8 cellular contexts compared by ENCODE assay signal in genomic region chr15:74787251-74788041, GRCh38. TPM values are rescaled to one million over a fixed set of nuclear protein-coding genes. Genes with fewer than 3 reads are reported as not detected.
A peak's percentile ranks its signal among the peaks of the same experiment; 100 is the strongest.
DNase-seq lines count a peak whose midpoint lies in the region; ATAC-seq and TF ChIP-seq lines count a peak whose summit lies in the region.

No MANE protein-coding gene starts in this region.

- CTCF ChIA-PET in HCT116 (lab: Charles Lee): interaction anchor here (1.1 to 2.7 kb wide), 7 partner anchors 9 to 18 kb away, joined by 3 to 12 read pairs (median 4); no protein-coding TSS in a partner anchor

- no peaks in the 10 kb centered on the region for H3K27me3 Mint-ChIP-seq in activated CD4-positive, alpha-beta T cell treated with anti-CD3 and anti-CD28 coated beads, Interleukin-2, amount 10 ng/mL, durations not matched to agents 24 days and 14 days

- peak; percentile 88 for TF ChIP-seq CTCF in GM12865 (IDR thresholded peaks at IDR 0.05; ENCODE audit: insufficient read depth, low read depth, low read length, missing control alignments)
- TF ChIP-seq CTCF in HCT116 (IDR thresholded peaks at IDR 0.05 in 2 of 3, conservative IDR thresholded peaks at IDR 0.05 in 1 of 3; ENCODE audit: borderline replicate concordance in 1 of 3, insufficient read depth in 1 of 3, low read depth in 2 of 3, low read length in 2 of 3): peak in 2 of 3 experiments; percentile 50 to 52; a peak in 4 of 6 replicates
- peak; percentile 54 for TF ChIP-seq CTCF in colonic mucosa (IDR thresholded peaks at IDR 0.05)
- TF ChIP-seq CTCF in lung (IDR thresholded peaks at IDR 0.05; ENCODE audit: control extremely low read depth, extremely low read depth): peak; percentile 0

- no peaks in the 10 kb centered on the region for H3K9me3 Mint-ChIP-seq in activated CD4-positive, alpha-beta T cell treated with anti-CD3 and anti-CD28 coated beads, Interleukin-2, amount 10 ng/mL, durations not matched to agents 24 days and 14 days

- TF ChIP-seq RAD21 in HCT116 (IDR thresholded peaks at IDR 0.05; ENCODE audit: low read depth): no peak

- peaks cover 0 to 5% of the 10 kb centered on the region in 2 experiments; a peak in 3 of 4 replicates for H3K36me3 ChIP-seq in HCT116 (ENCODE audit: control insufficient read depth in 1 of 2, insufficient read depth in 2 of 2, low read length in 2 of 2)
- no peaks in the 10 kb centered on the region for H3K36me3 ChIP-seq in colonic mucosa
- H3K36me3 ChIP-seq in lung (ENCODE audit: control insufficient read depth in 2 of 2, insufficient read depth in 2 of 2, low read length in 2 of 2): peaks cover 0 to 4% of the 10 kb centered on the region in 2 donors

- intact Hi-C loops in HCT116 (cut with micrococcal nuclease): loop anchor here (10.0 kb wide), 1 partner anchor 417 kb away; the partner anchor contains the start of gene C15orf39
- intact Hi-C loops in activated CD4-positive, alpha-beta T cell treated with anti-CD3 and anti-CD28 coated beads, Interleukin-2, amount 10 ng/mL, durations not matched to agents 24 days and 14 days (cut with micrococcal nuclease): loop anchor here (1.0 to 10.0 kb wide), 11 partner anchors 9 to 837 kb away; partner anchors contain the start of genes C15orf39, COX5A, RPP25 and SIN3A
- intact Hi-C loops in colonic mucosa (cut with DNase I): no loop called here

- 24 to 44% methylated on average over 13 of the region's 13 CpGs for WGBS in lung, 2 donors

- POLR2A ChIA-PET in HCT116 (lab: Charles Lee): no interaction called here

- RAD21 ChIA-PET in HCT116 (lab: Charles Lee; ENCODE audit: low non-redundant PET in 1 of 2, low total read pairs in 2 of 2, uncharacterized antibody in 2 of 2, unreplicated experiment in 2 of 2): no interaction called here

- BruUV-seq in HCT116 (replicated peaks; lab: Mats Ljungman, UMichigan): no TSS peak

- H3K9ac ChIP-seq in HCT116 (ENCODE audit: low read length) (no peak overlapping the region), colonic mucosa (ENCODE audit: low read depth in 2 of 2, low read length in 2 of 2) (peak overlapping the region; percentile 40 to 84)

- H3K4me1 ChIP-seq in HCT116 (ENCODE audit: control insufficient read depth in 1 of 2, insufficient read depth in 2 of 2, low read length in 2 of 2): peaks cover 20 to 42% of the 10 kb centered on the region in 2 experiments
- peaks cover 51% of the 10 kb centered on the region for H3K4me1 ChIP-seq in colonic mucosa
- peaks cover 39 to 68% of the 10 kb centered on the region in 2 donors for H3K4me1 ChIP-seq in lung (ENCODE audit: control insufficient read depth in 2 of 2, insufficient read depth in 2 of 2, low read length in 2 of 2)

- H4K20me1 ChIP-seq in HCT116 (ENCODE audit: insufficient read depth): peaks cover 12% of the 10 kb centered on the region; the same call in 1 of the 2 replicates

- H3K79me2 ChIP-seq in HCT116 (ENCODE audit: insufficient read depth, low read length): peaks cover 97% of the 10 kb centered on the region

- no peak overlapping the region for H2AFZ ChIP-seq in HCT116 (ENCODE audit: low read depth, low read length, poor library complexity, severe bottlenecking)

- peaks cover 72% of the 10 kb centered on the region for H3K36me3 Mint-ChIP-seq in activated CD4-positive, alpha-beta T cell treated with anti-CD3 and anti-CD28 coated beads, Interleukin-2, amount 10 ng/mL, durations not matched to agents 24 days and 14 days (ENCODE audit: low read depth)

- no peaks in the 10 kb centered on the region for H3K27me3 ChIP-seq in HCT116 (ENCODE audit: insufficient read depth, low read length)
- no peaks in the 10 kb centered on the region for H3K27me3 ChIP-seq in colonic mucosa
- H3K27me3 ChIP-seq in lung (ENCODE audit: control insufficient read depth, insufficient read depth): no peaks in the 10 kb centered on the region

- peak overlapping the region; percentile 98 for H3K4me3 ChIP-seq in GM12865 (ENCODE audit: low read depth, low read length)
- H3K4me3 ChIP-seq in HCT116 (replicated peaks in 1 of 2; ENCODE audit: low read depth in 1 of 2, low read length in 2 of 2): no peak overlapping the region
- no peak overlapping the region for H3K4me3 ChIP-seq in colonic mucosa
- H3K4me3 ChIP-seq in lung: no peak overlapping the region

- H3K9me3 ChIP-seq in HCT116 (ENCODE audit: control insufficient read depth in 1 of 2, insufficient read depth in 1 of 2, low read depth in 1 of 2, low read length in 2 of 2) (no peaks in the 10 kb centered on the region), colonic mucosa (no peaks in the 10 kb centered on the region), lung (ENCODE audit: control insufficient read depth in 2 of 2, insufficient read depth in 1 of 2, low read length in 1 of 2) (no peaks in the 10 kb centered on the region)

- no peaks in the 10 kb centered on the region for H3K9me2 ChIP-seq in HCT116 (ENCODE audit: insufficient read depth)

- H3K4me2 ChIP-seq in HCT116 (ENCODE audit: low read length): no peak overlapping the region

- peaks cover 68% of the 10 kb centered on the region for H3K4me1 Mint-ChIP-seq in activated CD4-positive, alpha-beta T cell treated with anti-CD3 and anti-CD28 coated beads, Interleukin-2, amount 10 ng/mL, durations not matched to agents 24 days and 14 days

- DNase-seq in GM12865 (ENCODE audit: low read depth) (peak; percentile 97), HCT116 (ENCODE audit: low read depth, low spot score) (no peak), NAMALWA (ENCODE audit: low spot score) (peak; percentile 98), colonic mucosa (peak; percentile 85), lung (ENCODE audit: low spot score) (peak; percentile 78), putamen (ENCODE audit: low spot score) (no peak)
- DNase-seq in activated CD4-positive, alpha-beta T cell treated with anti-CD3 and anti-CD28 coated beads, Interleukin-2, amount 10 ng/mL, durations not matched to agents 24 days and 14 days: peak; percentile 97
- DNase-seq in stimulated activated CD8-positive, alpha-beta memory T cell treated with anti-CD3 and anti-CD28 coated beads, Interleukin-4, amount 100 ng/mL, for 24 hours (ENCODE audit: low read depth): peak; percentile 87

- peak overlapping the region; percentile 96 for H3K4me3 Mint-ChIP-seq in activated CD4-positive, alpha-beta T cell treated with anti-CD3 and anti-CD28 coated beads, Interleukin-2, amount 10 ng/mL, durations not matched to agents 24 days and 14 days

- no peak for TF ChIP-seq POLR2A in HCT116 (IDR thresholded peaks at IDR 0.05; ENCODE audit: borderline replicate concordance, extremely low read depth, insufficient read depth, insufficient read length)

- peak; percentile 69 for ATAC-seq in HCT116
- peak; percentile 70 for ATAC-seq in lung (ENCODE audit: insufficient read depth, low FRiP score)

- H3K27ac ChIP-seq in HCT116 (ENCODE audit: low read depth, low read length): no peak overlapping the region; the same call in 1 of the 2 replicates
- peak overlapping the region; percentile 88 for H3K27ac ChIP-seq in colonic mucosa
- peak overlapping the region; percentile 14 to 87 for H3K27ac ChIP-seq in lung (ENCODE audit: low read depth in 1 of 2, low read length in 1 of 2)

- peak overlapping the region; percentile 99 for H3K27ac Mint-ChIP-seq in activated CD4-positive, alpha-beta T cell treated with anti-CD3 and anti-CD28 coated beads, Interleukin-2, amount 10 ng/mL, durations not matched to agents 24 days and 14 days

TF ChIP-seq in HCT116, 20 proteins besides CTCF, POLR2A, EP300 and RAD21:
- no peak for TF ChIP-seq EZH2phosphoT487 (IDR thresholded peaks at IDR 0.05; ENCODE audit: borderline replicate concordance)

RNA-seq across cellular contexts. Expression of gene CSK, which starts 5.6 kb away (rescaled TPM):
- total RNA-seq in HCT116 (2021; ENCODE audit: unreplicated experiment): 72.2 TPM
- polyA plus RNA-seq in HCT116 (2012): 56.2 and 62.3 TPM in 2 replicates
- 332 and 340 TPM in 2 replicates for total RNA-seq in activated CD4-positive, alpha-beta T cell treated with anti-CD3 and anti-CD28 coated beads, Interleukin-2, amount 10 ng/mL, durations not matched to agents 24 days and 14 days
- total RNA-seq in colonic mucosa: 100 to 1,000 TPM in 1 of 2 donors, 10 to 100 TPM in 1; 64.3 to 126 TPM
- total RNA-seq in lung: 10 to 100 TPM; 39.7 to 82.9 TPM
- polyA plus RNA-seq in lung: 10 to 100 TPM; 40.9 to 99.1 TPM

RNA-seq across cellular contexts. Expression of gene LMAN1L, which starts 25.2 kb away (rescaled TPM):
- total RNA-seq in HCT116 (2021; ENCODE audit: unreplicated experiment) (0.17 TPM), colonic mucosa (not detected), lung (under 1 TPM in 1 of 2 donors, not detected in 1; 0.31 TPM)
- 0.01 and 0.06 TPM in 2 replicates for polyA plus RNA-seq in HCT116 (2012)
- 0.33 and 0.36 TPM in 2 replicates for total RNA-seq in activated CD4-positive, alpha-beta T cell treated with anti-CD3 and anti-CD28 coated beads, Interleukin-2, amount 10 ng/mL, durations not matched to agents 24 days and 14 days
- under 1 TPM in 1 of 2 donors, not detected in 1; 0.11 TPM for polyA plus RNA-seq in lung

RNA-seq across cellular contexts. Expression of gene CYP1A2, which starts 38.8 kb away (rescaled TPM):
- total RNA-seq in HCT116 (2021; ENCODE audit: unreplicated experiment) (not detected), colonic mucosa (not detected), lung (under 1 TPM in 1 of 2 donors, not detected in 1; 0.17 TPM)
- not detected in 2 replicates for polyA plus RNA-seq in HCT116 (2012)
- total RNA-seq in activated CD4-positive, alpha-beta T cell treated with anti-CD3 and anti-CD28 coated beads, Interleukin-2, amount 10 ng/mL, durations not matched to agents 24 days and 14 days: not detected in 2 replicates
- polyA plus RNA-seq in lung: under 1 TPM; 0.05 to 0.57 TPM

RNA-seq across cellular contexts. Expression of gene CPLX3, which starts 39.0 kb away (rescaled TPM):
- not detected for total RNA-seq in HCT116 (2021; ENCODE audit: unreplicated experiment)
- not detected in 2 replicates for polyA plus RNA-seq in HCT116 (2012)
- 0.09 TPM in 2 replicates for total RNA-seq in activated CD4-positive, alpha-beta T cell treated with anti-CD3 and anti-CD28 coated beads, Interleukin-2, amount 10 ng/mL, durations not matched to agents 24 days and 14 days
- not detected for total RNA-seq in colonic mucosa
- total RNA-seq in lung: not detected
- polyA plus RNA-seq in lung: under 1 TPM; 0.10 to 0.13 TPM

RNA-seq across cellular contexts. Expression of gene ULK3, which starts 55.5 kb away (rescaled TPM):
- total RNA-seq in HCT116 (2021; ENCODE audit: unreplicated experiment) (48.4 TPM), colonic mucosa (10 to 100 TPM; 45.6 to 50.7 TPM), lung (10 to 100 TPM; 20.6 to 46.8 TPM)
- polyA plus RNA-seq in HCT116 (2012): 39.5 and 45.9 TPM in 2 replicates
- total RNA-seq in activated CD4-positive, alpha-beta T cell treated with anti-CD3 and anti-CD28 coated beads, Interleukin-2, amount 10 ng/mL, durations not matched to agents 24 days and 14 days: 52.6 and 57.3 TPM in 2 replicates
- polyA plus RNA-seq in lung: 10 to 100 TPM; 30.6 to 54.5 TPM

Comparison
In these comparisons a context has a peak if more than half of its experiments do, and no peak if none do; other contexts are left out.
1. DNase-seq: peak in GM12865 (single experiment), NAMALWA (single experiment), activated CD4-positive, alpha-beta T cell treated with anti-CD3 and anti-CD28 coated beads, Interleukin-2, amount 10 ng/mL, durations not matched to agents 24 days and 14 days (single experiment), colonic mucosa (single experiment), lung (single experiment) and stimulated activated CD8-positive, alpha-beta memory T cell treated with anti-CD3 and anti-CD28 coated beads, Interleukin-4, amount 100 ng/mL, for 24 hours (single experiment); none in HCT116 (single experiment) and putamen (single experiment).
2. CTCF ChIP-seq: peak in every context shown above with its lines; median percentile 88 in GM12865; 54 in colonic mucosa; 51 in HCT116; 0 in lung.